Comparison of ENCODE assay signal across 23 cellular contexts in genomic region chr11:107830915-107831540, GRCh38. TPM values are rescaled to one million over a fixed set of nuclear protein-coding genes. Genes with fewer than 3 reads are reported as not detected.
DNase-seq lines count a peak whose midpoint lies in the region; ATAC-seq, FAIRE-seq and TF ChIP-seq lines count a peak whose summit lies in the region.
"Had no signal": no experiment of that assay in that cellular context is flagged by ENCODE, and none has a peak within 500 bp of the region (broad histone marks: within the 10 kb centered on the region; RNA-seq: fewer than 3 reads in every experiment).

No MANE protein-coding gene starts in this region.

- H3K27ac ChIP-seq in Panc1 (ENCODE audit: low read length) = peak overlapping the region; percentile 75
- peak overlapping the region; percentile 80 for H3K27ac ChIP-seq in epithelial cell of prostate
- H3K27ac ChIP-seq in parathyroid adenoma = peak overlapping the region; percentile 92
- H3K27ac ChIP-seq: left ventricle myocardium inferior, neutrophil, thyroid gland had no signal

- FAIRE-seq in GM12892 (lab: Jason Lieb, UNC) = peak; percentile 44
- FAIRE-seq: endometrium, small intestine had no signal

- no TSS peak for BruUV-seq in Panc1 (replicated peaks; lab: Mats Ljungman, UMichigan)

- H3K9me3 ChIP-seq in Panc1 (ENCODE audit: control insufficient read depth, insufficient read depth, low read depth, low read length) (no peaks in the 10 kb centered on the region), parathyroid adenoma (ENCODE audit: control insufficient read depth, low read length) (no peaks in the 10 kb centered on the region)
- H3K9me3 ChIP-seq: neutrophil, thyroid gland had no signal

- H3K9ac ChIP-seq in parathyroid adenoma = no peak overlapping the region

- H3K27me3 ChIP-seq in Panc1 (ENCODE audit: control insufficient read depth, insufficient read depth, low read length) (no peaks in the 10 kb centered on the region), parathyroid adenoma (ENCODE audit: control insufficient read depth, insufficient read depth, low read length) (no peaks in the 10 kb centered on the region)
- H3K27me3 ChIP-seq: neutrophil, thyroid gland had no signal

- POLR2A ChIA-PET in Panc1 (lab: Charles Lee) = interaction anchor here (0.7 kb wide), 1 partner anchor 13 kb away, joined by 9 read pairs; no protein-coding TSS in a partner anchor

- peaks cover 55% of the 10 kb centered on the region for H3K4me1 ChIP-seq in Panc1 (ENCODE audit: control insufficient read depth, insufficient read depth, low read length)
- no peaks in the 10 kb centered on the region for H3K4me1 ChIP-seq in parathyroid adenoma
- H3K4me1 ChIP-seq: left ventricle myocardium inferior, thyroid gland had no signal

- H3K79me2 ChIP-seq in parathyroid adenoma = no peaks in the 10 kb centered on the region

- H3K36me3 ChIP-seq in Panc1 (ENCODE audit: control insufficient read depth, insufficient read depth, low read length) (no peaks in the 10 kb centered on the region), parathyroid adenoma (ENCODE audit: control insufficient read depth, insufficient read depth, low read length) (no peaks in the 10 kb centered on the region)
- H3K36me3 ChIP-seq: left ventricle myocardium inferior, neutrophil, thyroid gland had no signal

- H3K4me3 ChIP-seq in Panc1 (ENCODE audit: low read depth in 2 of 2, low read length in 2 of 2) (no peak overlapping the region), parathyroid adenoma (ENCODE audit: low read depth, low read length) (no peak overlapping the region)
- H3K4me3 ChIP-seq: left ventricle myocardium inferior, thyroid gland had no signal

- TF ChIP-seq POLR2A in GM12892 (IDR thresholded peaks at IDR 0.05; ENCODE audit: low read depth, low read length) = no peak

- peak overlapping the region; percentile 56 for H2AFZ ChIP-seq in parathyroid adenoma

- DNase-seq in GM12892 (ENCODE audit: insufficient read length) (no peak), Panc1 (ENCODE audit: low read depth, low spot score) (no peak), epithelial cell of prostate (ENCODE audit: low read depth, low spot score) (peak; percentile 26), ecto neural progenitor cell (ENCODE audit: low spot score) (no peak), GDM1 (lab: John Stamatoyannopoulos, UW) (no peak)
- DNase-seq: activated B cell treated with CpG ODN at 0.5 μM for 24 hours; activated CD4-positive, alpha-beta memory T cell treated with anti-CD3 and anti-CD28 coated beads, Interleukin-2, amount 10 ng/mL, durations not matched to agents 7 days and 5 days; activated effector memory CD4-positive, alpha-beta T cell treated with anti-CD3 and anti-CD28 coated beads, Interleukin-2, amount 50 U/mL, for 16 hours; activated T-cell treated with anti-CD3 and anti-CD28 coated beads for 4 hours; CD4-positive, alpha-beta memory T cell; cortex of kidney; HFFc6; left ventricle myocardium inferior; NCI-H2081 treated with DMSO at 0.1 percent for 48 hours; RPMI8226; small intestine; stimulated activated naive B cell treated with anti-CD40 and anti-IgM and Interleukin-4, amounts not matched to agents 10 μg/mL and 1 μg/mL and 100 μg/mL, for 72 hours; thyroid gland had no signal

- CTCF ChIA-PET in Panc1 (lab: Charles Lee) = no interaction called here

- ATAC-seq in Panc1 (peak; percentile 59; the same call in 1 of the 2 replicates), GM19023 (IDR thresholded peaks at IDR 0.05; ENCODE audit: unreplicated experiment) (no peak), GM18909 (IDR thresholded peaks at IDR 0.05; ENCODE audit: poor library complexity, unreplicated experiment) (no peak)
- ATAC-seq: stimulated activated naive B cell treated with anti-CD40 and anti-IgM and Interleukin-4, amounts not matched to agents 10 μg/mL and 1 μg/mL and 100 μg/mL, for 72 hours had no signal

- TF ChIP-seq CTCF in Panc1 (IDR thresholded peaks at IDR 0.05) (no peak), parathyroid adenoma (IDR thresholded peaks at IDR 0.05) (no peak)

- in situ Hi-C loops in Panc1 (cut with HindIII; ENCODE audit: low pct_unique_long_range_greater_than_20kb, low sequenced_read_pairs) = no loop called here

- intact Hi-C loops in Panc1 (cut with micrococcal nuclease; ENCODE audit: unreplicated experiment) = no loop called here

- H3K4me2 ChIP-seq in parathyroid adenoma (ENCODE audit: low read length) = no peak overlapping the region

RNA-seq across cellular contexts. Expression of gene SLC35F2, which starts 27.6 kb away (rescaled TPM):
- polyA plus RNA-seq in GM12892 (2012; ENCODE audit: missing spikeins) = 19.8 TPM
- total RNA-seq in Panc1 (2021; ENCODE audit: unreplicated experiment) = 89.4 TPM
- polyA plus RNA-seq in Panc1 (2012; ENCODE audit: insufficient read length) = 63.3 TPM
